ENCODE assay signal across 1 cellular context in the genomic region with DNA sequence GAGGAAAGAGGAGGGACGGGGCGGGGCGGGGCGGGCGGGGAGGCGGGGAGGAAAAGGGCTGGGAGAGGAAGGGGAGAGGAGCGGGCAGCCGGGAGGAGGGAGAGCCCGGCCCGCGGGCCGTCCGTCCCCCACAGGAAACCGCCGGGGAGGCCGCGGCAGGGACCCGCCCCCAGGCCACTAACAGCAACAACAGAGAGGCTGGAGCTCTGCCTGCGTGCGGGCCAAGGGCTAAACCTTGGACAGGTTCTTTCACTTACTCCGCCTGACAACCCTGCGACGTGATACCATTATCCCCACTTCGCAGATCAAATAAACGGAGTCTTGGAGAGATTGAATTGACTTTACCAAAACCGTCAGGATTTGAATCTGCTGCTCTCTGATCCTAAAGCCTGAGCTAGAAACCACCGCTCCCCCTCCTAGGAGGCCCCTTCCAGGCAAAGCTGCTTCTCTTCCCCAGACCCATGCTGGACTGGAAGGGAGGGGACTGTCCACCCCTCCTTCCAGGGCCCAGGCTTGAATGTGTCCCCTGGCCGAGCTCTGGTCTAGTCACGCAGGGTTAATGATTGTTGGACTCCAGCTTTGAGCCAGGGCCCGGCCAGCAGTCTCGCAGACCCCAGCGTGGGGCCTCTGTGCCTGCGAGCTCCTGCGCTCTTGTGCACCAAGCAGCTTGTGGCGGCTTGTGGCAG.
TF ChIP-seq lines count a peak whose summit lies in the region.

Gene EVA1B, minus strand, starts transcription at position 10 of the 686 bp plus-strand sequence. CDS start 608 bp downstream, outside the sequence.

TF ChIP-seq in HepG2, 621 proteins besides CTCF, POLR2A, EP300 and RAD21 (continued from another document and continues in another):
- TF ChIP-seq, protein P1, sequence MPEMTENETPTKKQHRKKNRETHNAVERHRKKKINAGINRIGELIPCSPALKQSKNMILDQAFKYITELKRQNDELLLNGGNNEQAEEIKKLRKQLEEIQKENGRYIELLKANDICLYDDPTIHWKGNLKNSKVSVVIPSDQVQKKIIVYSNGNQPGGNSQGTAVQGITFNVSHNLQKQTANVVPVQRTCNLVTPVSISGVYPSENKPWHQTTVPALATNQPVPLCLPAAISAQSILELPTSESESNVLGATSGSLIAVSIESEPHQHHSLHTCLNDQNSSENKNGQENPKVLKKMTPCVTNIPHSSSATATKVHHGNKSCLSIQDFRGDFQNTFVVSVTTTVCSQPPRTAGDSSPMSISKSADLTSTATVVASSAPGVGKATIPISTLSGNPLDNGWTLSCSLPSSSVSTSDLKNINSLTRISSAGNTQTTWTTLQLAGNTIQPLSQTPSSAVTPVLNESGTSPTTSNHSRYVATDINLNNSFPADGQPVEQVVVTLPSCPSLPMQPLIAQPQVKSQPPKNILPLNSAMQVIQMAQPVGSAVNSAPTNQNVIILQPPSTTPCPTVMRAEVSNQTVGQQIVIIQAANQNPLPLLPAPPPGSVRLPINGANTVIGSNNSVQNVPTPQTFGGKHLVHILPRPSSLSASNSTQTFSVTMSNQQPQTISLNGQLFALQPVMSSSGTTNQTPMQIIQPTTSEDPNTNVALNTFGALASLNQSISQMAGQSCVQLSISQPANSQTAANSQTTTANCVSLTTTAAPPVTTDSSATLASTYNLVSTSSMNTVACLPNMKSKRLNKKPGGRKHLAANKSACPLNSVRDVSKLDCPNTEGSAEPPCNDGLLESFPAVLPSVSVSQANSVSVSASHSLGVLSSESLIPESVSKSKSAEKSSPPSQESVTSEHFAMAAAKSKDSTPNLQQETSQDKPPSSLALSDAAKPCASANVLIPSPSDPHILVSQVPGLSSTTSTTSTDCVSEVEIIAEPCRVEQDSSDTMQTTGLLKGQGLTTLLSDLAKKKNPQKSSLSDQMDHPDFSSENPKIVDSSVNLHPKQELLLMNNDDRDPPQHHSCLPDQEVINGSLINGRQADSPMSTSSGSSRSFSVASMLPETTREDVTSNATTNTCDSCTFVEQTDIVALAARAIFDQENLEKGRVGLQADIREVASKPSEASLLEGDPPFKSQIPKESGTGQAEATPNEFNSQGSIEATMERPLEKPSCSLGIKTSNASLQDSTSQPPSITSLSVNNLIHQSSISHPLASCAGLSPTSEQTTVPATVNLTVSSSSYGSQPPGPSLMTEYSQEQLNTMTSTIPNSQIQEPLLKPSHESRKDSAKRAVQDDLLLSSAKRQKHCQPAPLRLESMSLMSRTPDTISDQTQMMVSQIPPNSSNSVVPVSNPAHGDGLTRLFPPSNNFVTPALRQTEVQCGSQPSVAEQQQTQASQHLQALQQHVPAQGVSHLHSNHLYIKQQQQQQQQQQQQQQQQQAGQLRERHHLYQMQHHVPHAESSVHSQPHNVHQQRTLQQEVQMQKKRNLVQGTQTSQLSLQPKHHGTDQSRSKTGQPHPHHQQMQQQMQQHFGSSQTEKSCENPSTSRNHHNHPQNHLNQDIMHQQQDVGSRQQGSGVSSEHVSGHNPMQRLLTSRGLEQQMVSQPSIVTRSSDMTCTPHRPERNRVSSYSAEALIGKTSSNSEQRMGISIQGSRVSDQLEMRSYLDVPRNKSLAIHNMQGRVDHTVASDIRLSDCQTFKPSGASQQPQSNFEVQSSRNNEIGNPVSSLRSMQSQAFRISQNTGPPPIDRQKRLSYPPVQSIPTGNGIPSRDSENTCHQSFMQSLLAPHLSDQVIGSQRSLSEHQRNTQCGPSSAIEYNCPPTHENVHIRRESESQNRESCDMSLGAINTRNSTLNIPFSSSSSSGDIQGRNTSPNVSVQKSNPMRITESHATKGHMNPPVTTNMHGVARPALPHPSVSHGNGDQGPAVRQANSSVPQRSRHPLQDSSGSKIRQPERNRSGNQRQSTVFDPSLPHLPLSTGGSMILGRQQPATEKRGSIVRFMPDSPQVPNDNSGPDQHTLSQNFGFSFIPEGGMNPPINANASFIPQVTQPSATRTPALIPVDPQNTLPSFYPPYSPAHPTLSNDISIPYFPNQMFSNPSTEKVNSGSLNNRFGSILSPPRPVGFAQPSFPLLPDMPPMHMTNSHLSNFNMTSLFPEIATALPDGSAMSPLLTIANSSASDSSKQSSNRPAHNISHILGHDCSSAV (CRISPR knock-in tag; IDR thresholded peaks at IDR 0.05; ENCODE audit: borderline replicate concordance): no peak
- TF ChIP-seq ZNF232 (CRISPR knock-in tag; IDR thresholded peaks at IDR 0.05; ENCODE audit: borderline replicate concordance) (0 out of 2 replicates have a peak, but pooled peaks have one; percentile 46), SRY (CRISPR knock-in tag; IDR thresholded peaks at IDR 0.05) (peak; percentile 60; the same call in 1 of the 2 replicates), ZNF331 (CRISPR knock-in tag; IDR thresholded peaks at IDR 0.05) (peak; percentile 87), MEIS2 (CRISPR knock-in tag; IDR thresholded peaks at IDR 0.05) (peak; percentile 42; the same call in 1 of the 2 replicates), PRMT3 (CRISPR knock-in tag; IDR thresholded peaks at IDR 0.05; ENCODE audit: borderline replicate concordance, low read depth) (no peak), ARNT2 (CRISPR knock-in tag; IDR thresholded peaks at IDR 0.05; ENCODE audit: low read depth) (peak; percentile 57; the same call in 1 of the 2 replicates), KDM4B (CRISPR knock-in tag; IDR thresholded peaks at IDR 0.05) (peak; percentile 54; the same call in 1 of the 2 replicates), GATAD2A (CRISPR knock-in tag; IDR thresholded peaks at IDR 0.05) (peak; percentile 54; the same call in 1 of the 2 replicates), ZFYVE20 (CRISPR knock-in tag; IDR thresholded peaks at IDR 0.05; ENCODE audit: borderline replicate concordance, low read depth) (no peak), ZNF207 (IDR thresholded peaks at IDR 0.05; ENCODE audit: borderline replicate concordance) (no peak), HNRNPK (IDR thresholded peaks at IDR 0.05; ENCODE audit: low read depth, low read length, poor library complexity, severe bottlenecking) (peak; percentile 57), POLR2AphosphoS5 (IDR thresholded peaks at IDR 0.05; ENCODE audit: low read depth, low read length) (peak; percentile 76), SUZ12 (IDR thresholded peaks at IDR 0.05; ENCODE audit: low read depth, low read length) (no peak), AGO1 (IDR thresholded peaks at IDR 0.05; ENCODE audit: low read depth, low read length, poor library complexity, severe bottlenecking) (peak; percentile 94), LCORL (IDR thresholded peaks at IDR 0.05) (no peak), LCORL (CRISPR knock-in tag; IDR thresholded peaks at IDR 0.05) (peak; percentile 79; the same call in 1 of the 2 replicates), KAT7 (CRISPR knock-in tag; IDR thresholded peaks at IDR 0.05; ENCODE audit: borderline replicate concordance) (no peak), ZMYM2 (CRISPR knock-in tag; IDR thresholded peaks at IDR 0.05) (0 out of 2 replicates have a peak, but pooled peaks have one; percentile 29), ZNF7 (CRISPR knock-in tag; IDR thresholded peaks at IDR 0.05) (peak; percentile 16; the same call in 1 of the 2 replicates)
- TF ChIP-seq, protein P2, sequence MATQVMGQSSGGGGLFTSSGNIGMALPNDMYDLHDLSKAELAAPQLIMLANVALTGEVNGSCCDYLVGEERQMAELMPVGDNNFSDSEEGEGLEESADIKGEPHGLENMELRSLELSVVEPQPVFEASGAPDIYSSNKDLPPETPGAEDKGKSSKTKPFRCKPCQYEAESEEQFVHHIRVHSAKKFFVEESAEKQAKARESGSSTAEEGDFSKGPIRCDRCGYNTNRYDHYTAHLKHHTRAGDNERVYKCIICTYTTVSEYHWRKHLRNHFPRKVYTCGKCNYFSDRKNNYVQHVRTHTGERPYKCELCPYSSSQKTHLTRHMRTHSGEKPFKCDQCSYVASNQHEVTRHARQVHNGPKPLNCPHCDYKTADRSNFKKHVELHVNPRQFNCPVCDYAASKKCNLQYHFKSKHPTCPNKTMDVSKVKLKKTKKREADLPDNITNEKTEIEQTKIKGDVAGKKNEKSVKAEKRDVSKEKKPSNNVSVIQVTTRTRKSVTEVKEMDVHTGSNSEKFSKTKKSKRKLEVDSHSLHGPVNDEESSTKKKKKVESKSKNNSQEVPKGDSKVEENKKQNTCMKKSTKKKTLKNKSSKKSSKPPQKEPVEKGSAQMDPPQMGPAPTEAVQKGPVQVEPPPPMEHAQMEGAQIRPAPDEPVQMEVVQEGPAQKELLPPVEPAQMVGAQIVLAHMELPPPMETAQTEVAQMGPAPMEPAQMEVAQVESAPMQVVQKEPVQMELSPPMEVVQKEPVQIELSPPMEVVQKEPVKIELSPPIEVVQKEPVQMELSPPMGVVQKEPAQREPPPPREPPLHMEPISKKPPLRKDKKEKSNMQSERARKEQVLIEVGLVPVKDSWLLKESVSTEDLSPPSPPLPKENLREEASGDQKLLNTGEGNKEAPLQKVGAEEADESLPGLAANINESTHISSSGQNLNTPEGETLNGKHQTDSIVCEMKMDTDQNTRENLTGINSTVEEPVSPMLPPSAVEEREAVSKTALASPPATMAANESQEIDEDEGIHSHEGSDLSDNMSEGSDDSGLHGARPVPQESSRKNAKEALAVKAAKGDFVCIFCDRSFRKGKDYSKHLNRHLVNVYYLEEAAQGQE (IDR thresholded peaks at IDR 0.05; ENCODE audit: borderline replicate concordance in 1 of 2, low read depth in 1 of 2, low read length in 2 of 2): peak in 1 of 2 experiments; percentile 7; a peak in 1 of 4 replicates
- TF ChIP-seq, protein P3, sequence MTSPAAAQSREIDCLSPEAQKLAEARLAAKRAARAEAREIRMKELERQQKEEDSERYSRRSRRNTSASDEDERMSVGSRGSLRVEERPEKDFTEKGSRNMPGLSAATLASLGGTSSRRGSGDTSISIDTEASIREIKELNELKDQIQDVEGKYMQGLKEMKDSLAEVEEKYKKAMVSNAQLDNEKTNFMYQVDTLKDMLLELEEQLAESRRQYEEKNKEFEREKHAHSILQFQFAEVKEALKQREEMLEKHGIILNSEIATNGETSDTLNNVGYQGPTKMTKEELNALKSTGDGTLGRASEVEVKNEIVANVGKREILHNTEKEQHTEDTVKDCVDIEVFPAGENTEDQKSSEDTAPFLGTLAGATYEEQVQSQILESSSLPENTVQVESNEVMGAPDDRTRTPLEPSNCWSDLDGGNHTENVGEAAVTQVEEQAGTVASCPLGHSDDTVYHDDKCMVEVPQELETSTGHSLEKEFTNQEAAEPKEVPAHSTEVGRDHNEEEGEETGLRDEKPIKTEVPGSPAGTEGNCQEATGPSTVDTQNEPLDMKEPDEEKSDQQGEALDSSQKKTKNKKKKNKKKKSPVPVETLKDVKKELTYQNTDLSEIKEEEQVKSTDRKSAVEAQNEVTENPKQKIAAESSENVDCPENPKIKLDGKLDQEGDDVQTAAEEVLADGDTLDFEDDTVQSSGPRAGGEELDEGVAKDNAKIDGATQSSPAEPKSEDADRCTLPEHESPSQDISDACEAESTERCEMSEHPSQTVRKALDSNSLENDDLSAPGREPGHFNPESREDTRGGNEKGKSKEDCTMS (CRISPR knock-in tag; conservative IDR thresholded peaks at IDR 0.05): no peak
- TF ChIP-seq, protein P4, sequence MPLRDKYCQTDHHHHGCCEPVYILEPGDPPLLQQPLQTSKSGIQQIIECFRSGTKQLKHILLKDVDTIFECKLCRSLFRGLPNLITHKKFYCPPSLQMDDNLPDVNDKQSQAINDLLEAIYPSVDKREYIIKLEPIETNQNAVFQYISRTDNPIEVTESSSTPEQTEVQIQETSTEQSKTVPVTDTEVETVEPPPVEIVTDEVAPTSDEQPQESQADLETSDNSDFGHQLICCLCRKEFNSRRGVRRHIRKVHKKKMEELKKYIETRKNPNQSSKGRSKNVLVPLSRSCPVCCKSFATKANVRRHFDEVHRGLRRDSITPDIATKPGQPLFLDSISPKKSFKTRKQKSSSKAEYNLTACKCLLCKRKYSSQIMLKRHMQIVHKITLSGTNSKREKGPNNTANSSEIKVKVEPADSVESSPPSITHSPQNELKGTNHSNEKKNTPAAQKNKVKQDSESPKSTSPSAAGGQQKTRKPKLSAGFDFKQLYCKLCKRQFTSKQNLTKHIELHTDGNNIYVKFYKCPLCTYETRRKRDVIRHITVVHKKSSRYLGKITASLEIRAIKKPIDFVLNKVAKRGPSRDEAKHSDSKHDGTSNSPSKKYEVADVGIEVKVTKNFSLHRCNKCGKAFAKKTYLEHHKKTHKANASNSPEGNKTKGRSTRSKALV (CRISPR knock-in tag; IDR thresholded peaks at IDR 0.05): no peak
- TF ChIP-seq, protein P5, sequence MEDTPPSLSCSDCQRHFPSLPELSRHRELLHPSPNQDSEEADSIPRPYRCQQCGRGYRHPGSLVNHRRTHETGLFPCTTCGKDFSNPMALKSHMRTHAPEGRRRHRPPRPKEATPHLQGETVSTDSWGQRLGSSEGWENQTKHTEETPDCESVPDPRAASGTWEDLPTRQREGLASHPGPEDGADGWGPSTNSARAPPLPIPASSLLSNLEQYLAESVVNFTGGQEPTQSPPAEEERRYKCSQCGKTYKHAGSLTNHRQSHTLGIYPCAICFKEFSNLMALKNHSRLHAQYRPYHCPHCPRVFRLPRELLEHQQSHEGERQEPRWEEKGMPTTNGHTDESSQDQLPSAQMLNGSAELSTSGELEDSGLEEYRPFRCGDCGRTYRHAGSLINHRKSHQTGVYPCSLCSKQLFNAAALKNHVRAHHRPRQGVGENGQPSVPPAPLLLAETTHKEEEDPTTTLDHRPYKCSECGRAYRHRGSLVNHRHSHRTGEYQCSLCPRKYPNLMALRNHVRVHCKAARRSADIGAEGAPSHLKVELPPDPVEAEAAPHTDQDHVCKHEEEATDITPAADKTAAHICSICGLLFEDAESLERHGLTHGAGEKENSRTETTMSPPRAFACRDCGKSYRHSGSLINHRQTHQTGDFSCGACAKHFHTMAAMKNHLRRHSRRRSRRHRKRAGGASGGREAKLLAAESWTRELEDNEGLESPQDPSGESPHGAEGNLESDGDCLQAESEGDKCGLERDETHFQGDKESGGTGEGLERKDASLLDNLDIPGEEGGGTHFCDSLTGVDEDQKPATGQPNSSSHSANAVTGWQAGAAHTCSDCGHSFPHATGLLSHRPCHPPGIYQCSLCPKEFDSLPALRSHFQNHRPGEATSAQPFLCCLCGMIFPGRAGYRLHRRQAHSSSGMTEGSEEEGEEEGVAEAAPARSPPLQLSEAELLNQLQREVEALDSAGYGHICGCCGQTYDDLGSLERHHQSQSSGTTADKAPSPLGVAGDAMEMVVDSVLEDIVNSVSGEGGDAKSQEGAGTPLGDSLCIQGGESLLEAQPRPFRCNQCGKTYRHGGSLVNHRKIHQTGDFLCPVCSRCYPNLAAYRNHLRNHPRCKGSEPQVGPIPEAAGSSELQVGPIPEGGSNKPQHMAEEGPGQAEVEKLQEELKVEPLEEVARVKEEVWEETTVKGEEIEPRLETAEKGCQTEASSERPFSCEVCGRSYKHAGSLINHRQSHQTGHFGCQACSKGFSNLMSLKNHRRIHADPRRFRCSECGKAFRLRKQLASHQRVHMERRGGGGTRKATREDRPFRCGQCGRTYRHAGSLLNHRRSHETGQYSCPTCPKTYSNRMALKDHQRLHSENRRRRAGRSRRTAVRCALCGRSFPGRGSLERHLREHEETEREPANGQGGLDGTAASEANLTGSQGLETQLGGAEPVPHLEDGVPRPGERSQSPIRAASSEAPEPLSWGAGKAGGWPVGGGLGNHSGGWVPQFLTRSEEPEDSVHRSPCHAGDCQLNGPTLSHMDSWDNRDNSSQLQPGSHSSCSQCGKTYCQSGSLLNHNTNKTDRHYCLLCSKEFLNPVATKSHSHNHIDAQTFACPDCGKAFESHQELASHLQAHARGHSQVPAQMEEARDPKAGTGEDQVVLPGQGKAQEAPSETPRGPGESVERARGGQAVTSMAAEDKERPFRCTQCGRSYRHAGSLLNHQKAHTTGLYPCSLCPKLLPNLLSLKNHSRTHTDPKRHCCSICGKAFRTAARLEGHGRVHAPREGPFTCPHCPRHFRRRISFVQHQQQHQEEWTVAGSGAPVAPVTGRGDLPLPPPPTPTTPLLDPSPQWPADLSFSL (CRISPR knock-in tag; IDR thresholded peaks at IDR 0.05): 0 out of 2 replicates have a peak, but pooled peaks have one; percentile 25
